Comparison of ENCODE assay signal across 24 cellular contexts in genomic region chr7:39602351-39602750, GRCh38.
"Had no signal": no experiment of that assay in that cellular context is flagged by ENCODE, and none has a peak within 500 bp of the region (broad histone marks: within the 10 kb centered on the region; RNA-seq: fewer than 3 reads in every experiment).

No MANE protein-coding gene starts in this region.

- H3K27ac ChIP-seq: brain microvascular endothelial cell, gastrocnemius medialis, pancreas, psoas muscle, right atrium auricular region, thyroid gland, upper lobe of right lung had no signal

- H3K27me3 ChIP-seq: brain microvascular endothelial cell, gastrocnemius medialis, pancreas, right atrium auricular region, thyroid gland, upper lobe of right lung had no signal

- H3K4me3 ChIP-seq: gastrocnemius medialis, pancreas, psoas muscle, right atrium auricular region, thyroid gland, upper lobe of right lung had no signal

- DNase-seq: activated CD4-positive, alpha-beta T cell treated with anti-CD3 and anti-CD28 coated beads, Interleukin-2, amount 10 ng/mL, durations not matched to agents 7 days and 5 days; activated CD8-positive, alpha-beta T cell treated with anti-CD3 and anti-CD28 coated beads, Interleukin-2, amount 10 ng/mL, durations not matched to agents 7 days and 5 days; activated gamma-delta T cell treated with Interleukin-2 at 50 U/mL for 16 hours; aorta; brain microvascular endothelial cell; caudate nucleus; dermis blood vessel endothelial cell; effector CD8-positive, alpha-beta T cell; gastrocnemius medialis; head of caudate nucleus; hypothalamus; left ventricle myocardium superior; mammary epithelial cell; midbrain; pancreas; psoas muscle; stimulated activated CD4-positive, alpha-beta T cell treated with anti-CD3 and anti-CD28 coated beads, Interleukin-12 subunit alpha, Interleukin-12 subunit beta, amount 100 ng/mL, for 4 hours; substantia nigra; thyroid gland; upper lobe of right lung had no signal

- H3K36me3 ChIP-seq: brain microvascular endothelial cell, gastrocnemius medialis, pancreas, right atrium auricular region, thyroid gland, upper lobe of right lung had no signal

- H3K4me1 ChIP-seq: gastrocnemius medialis, pancreas, psoas muscle, right atrium auricular region, thyroid gland, upper lobe of right lung had no signal

- FAIRE-seq: pancreas had no signal

- ATAC-seq: activated CD8-positive, alpha-beta T cell treated with anti-CD3 and anti-CD28 coated beads, Interleukin-2, amount 10 ng/mL, durations not matched to agents 7 days and 5 days; activated naive CD4-positive, alpha-beta T cell treated with anti-CD3 and anti-CD28 coated beads, Interleukin-2, amount 50 U/mL, for 72 hours; esophagus mucosa; gastrocnemius medialis; left ventricle myocardium superior; natural killer cell treated with Interleukin-12 subunit alpha and Interleukin-12 subunit beta and Interleukin-15 and Interleukin-18, amount 100 ng/mL, for 72 hours; pancreas; psoas muscle; upper lobe of right lung had no signal

- H3K9me3 ChIP-seq: gastrocnemius medialis, pancreas, psoas muscle, right atrium auricular region, thyroid gland, upper lobe of right lung had no signal
